Comparison of ENCODE assay signal across 2 cellular contexts in genomic region chr11:70206977-70207376, GRCh38.
A peak's percentile ranks its signal among the peaks of the same experiment; 100 is the strongest.
TF ChIP-seq lines count a peak whose summit lies in the region.

No MANE protein-coding gene starts in this region.

TF ChIP-seq in GM23338, 12 proteins besides CTCF, POLR2A, EP300 and RAD21:
- TF ChIP-seq, protein P1, sequence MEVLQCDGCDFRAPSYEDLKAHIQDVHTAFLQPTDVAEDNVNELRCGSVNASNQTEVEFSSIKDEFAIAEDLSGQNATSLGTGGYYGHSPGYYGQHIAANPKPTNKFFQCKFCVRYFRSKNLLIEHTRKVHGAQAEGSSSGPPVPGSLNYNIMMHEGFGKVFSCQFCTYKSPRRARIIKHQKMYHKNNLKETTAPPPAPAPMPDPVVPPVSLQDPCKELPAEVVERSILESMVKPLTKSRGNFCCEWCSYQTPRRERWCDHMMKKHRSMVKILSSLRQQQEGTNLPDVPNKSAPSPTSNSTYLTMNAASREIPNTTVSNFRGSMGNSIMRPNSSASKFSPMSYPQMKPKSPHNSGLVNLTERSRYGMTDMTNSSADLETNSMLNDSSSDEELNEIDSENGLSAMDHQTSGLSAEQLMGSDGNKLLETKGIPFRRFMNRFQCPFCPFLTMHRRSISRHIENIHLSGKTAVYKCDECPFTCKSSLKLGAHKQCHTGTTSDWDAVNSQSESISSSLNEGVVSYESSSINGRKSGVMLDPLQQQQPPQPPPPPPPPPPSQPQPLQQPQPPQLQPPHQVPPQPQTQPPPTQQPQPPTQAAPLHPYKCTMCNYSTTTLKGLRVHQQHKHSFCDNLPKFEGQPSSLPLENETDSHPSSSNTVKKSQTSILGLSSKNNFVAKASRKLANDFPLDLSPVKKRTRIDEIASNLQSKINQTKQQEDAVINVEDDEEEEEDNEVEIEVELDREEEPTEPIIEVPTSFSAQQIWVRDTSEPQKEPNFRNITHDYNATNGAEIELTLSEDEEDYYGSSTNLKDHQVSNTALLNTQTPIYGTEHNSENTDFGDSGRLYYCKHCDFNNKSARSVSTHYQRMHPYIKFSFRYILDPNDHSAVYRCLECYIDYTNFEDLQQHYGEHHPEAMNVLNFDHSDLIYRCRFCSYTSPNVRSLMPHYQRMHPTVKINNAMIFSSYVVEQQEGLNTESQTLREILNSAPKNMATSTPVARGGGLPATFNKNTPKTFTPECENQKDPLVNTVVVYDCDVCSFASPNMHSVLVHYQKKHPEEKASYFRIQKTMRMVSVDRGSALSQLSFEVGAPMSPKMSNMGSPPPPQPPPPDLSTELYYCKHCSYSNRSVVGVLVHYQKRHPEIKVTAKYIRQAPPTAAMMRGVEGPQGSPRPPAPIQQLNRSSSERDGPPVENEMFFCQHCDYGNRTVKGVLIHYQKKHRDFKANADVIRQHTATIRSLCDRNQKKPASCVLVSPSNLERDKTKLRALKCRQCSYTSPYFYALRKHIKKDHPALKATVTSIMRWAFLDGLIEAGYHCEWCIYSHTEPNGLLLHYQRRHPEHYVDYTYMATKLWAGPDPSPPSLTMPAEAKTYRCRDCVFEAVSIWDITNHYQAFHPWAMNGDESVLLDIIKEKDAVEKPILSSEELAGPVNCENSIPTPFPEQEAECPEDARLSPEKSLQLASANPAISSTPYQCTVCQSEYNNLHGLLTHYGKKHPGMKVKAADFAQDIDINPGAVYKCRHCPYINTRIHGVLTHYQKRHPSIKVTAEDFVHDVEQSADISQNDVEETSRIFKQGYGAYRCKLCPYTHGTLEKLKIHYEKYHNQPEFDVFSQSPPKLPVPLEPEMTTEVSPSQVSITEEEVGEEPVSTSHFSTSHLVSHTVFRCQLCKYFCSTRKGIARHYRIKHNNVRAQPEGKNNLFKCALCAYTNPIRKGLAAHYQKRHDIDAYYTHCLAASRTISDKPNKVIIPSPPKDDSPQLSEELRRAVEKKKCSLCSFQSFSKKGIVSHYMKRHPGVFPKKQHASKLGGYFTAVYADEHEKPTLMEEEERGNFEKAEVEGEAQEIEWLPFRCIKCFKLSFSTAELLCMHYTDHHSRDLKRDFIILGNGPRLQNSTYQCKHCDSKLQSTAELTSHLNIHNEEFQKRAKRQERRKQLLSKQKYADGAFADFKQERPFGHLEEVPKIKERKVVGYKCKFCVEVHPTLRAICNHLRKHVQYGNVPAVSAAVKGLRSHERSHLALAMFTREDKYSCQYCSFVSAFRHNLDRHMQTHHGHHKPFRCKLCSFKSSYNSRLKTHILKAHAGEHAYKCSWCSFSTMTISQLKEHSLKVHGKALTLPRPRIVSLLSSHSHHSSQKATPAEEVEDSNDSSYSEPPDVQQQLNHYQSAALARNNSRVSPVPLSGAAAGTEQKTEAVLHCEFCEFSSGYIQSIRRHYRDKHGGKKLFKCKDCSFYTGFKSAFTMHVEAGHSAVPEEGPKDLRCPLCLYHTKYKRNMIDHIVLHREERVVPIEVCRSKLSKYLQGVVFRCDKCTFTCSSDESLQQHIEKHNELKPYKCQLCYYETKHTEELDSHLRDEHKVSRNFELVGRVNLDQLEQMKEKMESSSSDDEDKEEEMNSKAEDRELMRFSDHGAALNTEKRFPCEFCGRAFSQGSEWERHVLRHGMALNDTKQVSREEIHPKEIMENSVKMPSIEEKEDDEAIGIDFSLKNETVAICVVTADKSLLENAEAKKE (CRISPR knock-in tag; IDR thresholded peaks at IDR 0.05) = no peak
- TF ChIP-seq EZH2phosphoT487 (IDR thresholded peaks at IDR 0.05; ENCODE audit: unreplicated experiment) (no peak), NANOG (IDR thresholded peaks at IDR 0.05; ENCODE audit: borderline replicate concordance) (no peak), JUNB (IDR thresholded peaks at IDR 0.05; ENCODE audit: unreplicated experiment) (no peak)

TF ChIP-seq in K562, 482 proteins besides CTCF, POLR2A, EP300 and RAD21:
- TF ChIP-seq ZNF318 (IDR thresholded peaks at IDR 0.05; ENCODE audit: borderline replicate concordance in 1 of 2, low read depth in 1 of 2) (no peak), PBX2 (CRISPR knock-in tag; IDR thresholded peaks at IDR 0.05; ENCODE audit: low read depth) (0 out of 2 replicates have a peak, but pooled peaks have one; percentile 12), PBX2 (tag; conservative IDR thresholded peaks at IDR 0.05; ENCODE audit: low read depth) (peak; percentile 73), SIN3A (IDR thresholded peaks at IDR 0.05; ENCODE audit: borderline replicate concordance in 2 of 2, control insufficient read depth in 1 of 2, low read depth in 2 of 2, low read length in 2 of 2) (no peak), MEIS2 (IDR thresholded peaks at IDR 0.05; ENCODE audit: partially characterized antibody) (peak; percentile 85), NFIC (IDR thresholded peaks at IDR 0.05) (0 out of 2 replicates have a peak, but pooled peaks have one; percentile 28), RFX1 (IDR thresholded peaks at IDR 0.05) (peak; percentile 34; the same call in 1 of the 2 replicates)
- TF ChIP-seq, protein P2, sequence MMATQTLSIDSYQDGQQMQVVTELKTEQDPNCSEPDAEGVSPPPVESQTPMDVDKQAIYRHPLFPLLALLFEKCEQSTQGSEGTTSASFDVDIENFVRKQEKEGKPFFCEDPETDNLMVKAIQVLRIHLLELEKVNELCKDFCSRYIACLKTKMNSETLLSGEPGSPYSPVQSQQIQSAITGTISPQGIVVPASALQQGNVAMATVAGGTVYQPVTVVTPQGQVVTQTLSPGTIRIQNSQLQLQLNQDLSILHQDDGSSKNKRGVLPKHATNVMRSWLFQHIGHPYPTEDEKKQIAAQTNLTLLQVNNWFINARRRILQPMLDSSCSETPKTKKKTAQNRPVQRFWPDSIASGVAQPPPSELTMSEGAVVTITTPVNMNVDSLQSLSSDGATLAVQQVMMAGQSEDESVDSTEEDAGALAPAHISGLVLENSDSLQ (IDR thresholded peaks at IDR 0.05) = peak; percentile 82
